In the genomic region with DNA sequence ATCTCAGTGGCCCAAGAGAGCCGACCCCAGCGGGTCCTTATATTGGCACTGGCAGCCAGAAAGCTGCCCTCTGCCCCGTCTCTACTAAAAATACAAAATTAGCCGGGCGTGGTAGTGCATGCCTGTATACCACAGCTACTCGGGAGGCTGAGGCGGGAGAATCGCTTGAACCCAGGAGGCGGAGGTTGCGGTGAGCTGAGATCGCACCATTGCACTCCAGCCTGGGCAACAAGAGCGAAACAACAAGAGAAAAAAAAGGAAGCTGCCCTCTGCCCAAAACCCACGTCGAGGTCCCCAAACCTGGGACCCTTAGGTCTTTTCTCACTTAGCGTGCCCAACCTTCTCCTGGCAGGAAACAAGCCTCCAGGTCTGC, we compare ENCODE assay signal across 2 cellular contexts. TPM values are rescaled to one million over a fixed set of nuclear protein-coding genes. Genes with fewer than 3 reads are reported as not detected.
DNase-seq lines count a peak whose midpoint lies in the region; ATAC-seq and TF ChIP-seq lines count a peak whose summit lies in the region.
"Not testable (repeated sequence)": the region's sequence is repeated elsewhere in the genome, so short reads cannot be mapped to it uniquely, and the experiment has no call there.

No MANE protein-coding gene starts in this region.

- H3K27me3 Mint-ChIP-seq in chondrocyte (ENCODE audit: low read depth): not testable (repeated sequence)

- ATAC-seq in upper lobe of left lung (ENCODE audit: low FRiP score in 2 of 2): not testable (repeated sequence)

- H3K4me1 ChIP-seq in upper lobe of left lung: peaks cover 15 to 22% (median 17%) of the 10 kb centered on the region in 4 donors

- H3K9me3 ChIP-seq in upper lobe of left lung: not testable (repeated sequence)

- peak overlapping the region; percentile 51 to 93 (median 79) for H3K4me3 ChIP-seq in upper lobe of left lung

- not testable (repeated sequence) for H3K27me3 ChIP-seq in upper lobe of left lung

- not testable (repeated sequence) for H3K27ac Mint-ChIP-seq in chondrocyte (ENCODE audit: unreplicated experiment)

- TF ChIP-seq EP300 in upper lobe of left lung (IDR thresholded peaks at IDR 0.05): not testable (repeated sequence)

- H3K36me3 ChIP-seq in upper lobe of left lung: peaks cover 14 to 26% (median 20%) of the 10 kb centered on the region in 4 donors

- WGBS in upper lobe of left lung, 2 donors: 61 to 62% methylated on average over 15 of the region's 15 CpGs

- peak overlapping the region; percentile 93 for H3K4me3 Mint-ChIP-seq in chondrocyte (ENCODE audit: unreplicated experiment)

- H3K4me1 Mint-ChIP-seq in chondrocyte (ENCODE audit: low read depth): peaks cover 22% of the 10 kb centered on the region

- not testable (repeated sequence) for TF ChIP-seq POLR2A in upper lobe of left lung (IDR thresholded peaks at IDR 0.05)

- H3K36me3 Mint-ChIP-seq in chondrocyte (ENCODE audit: low read depth): peaks cover 15% of the 10 kb centered on the region

- not testable (repeated sequence) for TF ChIP-seq CTCF in chondrocyte (IDR thresholded peaks at IDR 0.05); upper lobe of left lung (IDR thresholded peaks at IDR 0.05)

- not testable (repeated sequence) for H3K9me3 Mint-ChIP-seq in chondrocyte (ENCODE audit: low read depth)

- not testable (repeated sequence) for DNase-seq in chondrocyte (ENCODE audit: low spot score); upper lobe of left lung

- peak overlapping the region; percentile 80 to 92 (median 88) for H3K27ac ChIP-seq in upper lobe of left lung

RNA-seq across cellular contexts. Expression of gene GSTK1, which starts 0.9 kb away (rescaled TPM):
- total RNA-seq in chondrocyte (70.1 to 79.6 TPM (median 79.4 TPM) in 3 replicates), upper lobe of left lung (100 to 1,000 TPM; 140 to 194 (median 158) TPM)

RNA-seq across cellular contexts. Expression of gene TMEM139, which starts 20.6 kb away (rescaled TPM):
- total RNA-seq in chondrocyte (not detected in 3 replicates), upper lobe of left lung (10 to 100 TPM; 13.6 to 52.7 (median 33.0) TPM)

RNA-seq across cellular contexts. Expression of gene CASP2, which starts 24.0 kb away (rescaled TPM):
- total RNA-seq in chondrocyte: 28.7 to 31.5 TPM (median 30.3 TPM) in 3 replicates
- 10 to 100 TPM in 5 of 6 donors, 1 to 10 TPM in 1; 9.1 to 34.8 (median 24.3) TPM for total RNA-seq in upper lobe of left lung

RNA-seq across cellular contexts. Expression of gene TAS2R40, which starts 42.3 kb away (rescaled TPM):
- total RNA-seq in chondrocyte (not detected in 3 replicates), upper lobe of left lung (not detected)

RNA-seq across cellular contexts. Expression of gene CLCN1, which starts 51.7 kb away (rescaled TPM):
- total RNA-seq in chondrocyte: not detected in 3 replicates
- under 1 TPM in 1 of 6 donors, not detected in 5; 0.10 TPM for total RNA-seq in upper lobe of left lung

Comparison
In these comparisons a context has a peak if more than half of its experiments do, and no peak if none do; other contexts are left out.
1. RNA of gene TMEM139, which starts 20.6 kb away (total RNA-seq): 13.6 to 52.7 TPM in upper lobe of left lung; not detected in chondrocyte; every median in the first group is over 10 times any median in the second.